ENCODE assay signal across 8 cellular contexts in the genomic region with DNA sequence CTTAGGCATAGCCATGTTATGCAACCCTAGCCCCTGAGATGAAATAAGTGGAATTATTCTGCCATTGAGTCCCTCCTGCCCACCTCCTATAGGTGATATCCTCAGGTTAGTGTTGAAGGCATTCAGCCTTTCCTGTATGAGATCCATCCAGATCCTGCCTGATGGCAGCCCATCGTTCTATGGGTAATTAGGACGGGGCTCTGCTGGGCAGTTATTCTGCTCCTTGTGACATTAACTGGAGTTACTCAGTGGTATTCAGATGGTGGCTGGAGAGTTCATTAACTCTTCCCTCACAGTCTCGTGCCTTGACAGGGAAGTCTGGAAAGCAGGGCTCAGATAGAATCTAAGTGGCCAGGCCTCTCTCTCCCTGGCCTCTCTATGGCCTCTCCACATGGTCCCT.
"Had no signal": no experiment of that assay in that cellular context is flagged by ENCODE, and none has a peak within 500 bp of the region (broad histone marks: within the 10 kb centered on the region; RNA-seq: fewer than 3 reads in every experiment).

No MANE protein-coding gene starts in this region.

- FAIRE-seq: H1, H54, HTR-8/SVneo had no signal

- H3K9ac ChIP-seq: GM23248 had no signal

- H3K27ac ChIP-seq: GM23248 had no signal

- H3K4me3 ChIP-seq: GM23248 had no signal

- H3K4me3 Mint-ChIP-seq: H9, IgD-negative memory B cell had no signal

- H3K4me1 Mint-ChIP-seq: H9 had no signal

- H3K27ac Mint-ChIP-seq: H9, IgD-negative memory B cell had no signal

- DNase-seq: GM23248, H9, HCEC 1CT, KG1 had no signal

- H3K27me3 Mint-ChIP-seq: IgD-negative memory B cell had no signal

- H3K9me3 Mint-ChIP-seq: IgD-negative memory B cell had no signal

- H2AFZ ChIP-seq: GM23248 had no signal
